Comparison of ENCODE assay signal across 31 cellular contexts in the genomic region with DNA sequence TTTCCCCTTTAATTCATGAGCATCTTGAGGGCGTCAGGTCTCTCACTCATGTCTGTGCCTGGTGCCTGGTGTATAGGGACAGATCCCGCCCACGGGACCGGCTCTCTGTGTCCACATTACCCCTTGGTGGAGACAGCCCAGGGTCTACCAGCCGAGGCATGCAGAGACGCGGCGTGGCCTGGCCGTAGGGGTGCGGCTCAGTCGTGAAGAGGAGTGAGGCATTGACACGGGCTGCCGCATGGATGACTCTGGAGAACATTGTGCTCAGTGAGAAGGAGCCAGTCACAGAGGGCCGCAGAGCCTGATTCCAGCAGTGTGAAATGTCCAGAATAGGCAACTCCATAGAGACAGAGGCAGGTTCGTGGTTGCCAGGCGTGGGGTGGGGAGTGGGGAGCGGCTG.
DNase-seq lines count a peak whose midpoint lies in the region; ATAC-seq, FAIRE-seq and TF ChIP-seq lines count a peak whose summit lies in the region.
"Had no signal": no experiment of that assay in that cellular context is flagged by ENCODE, and none has a peak within 500 bp of the region (broad histone marks: within the 10 kb centered on the region; RNA-seq: fewer than 3 reads in every experiment).

No MANE protein-coding gene starts in this region.

- ATAC-seq in heart left ventricle (no peak), HG03571 (IDR thresholded peaks at IDR 0.05; ENCODE audit: unreplicated experiment) (no peak), HG03521 (IDR thresholded peaks at IDR 0.05; ENCODE audit: unreplicated experiment) (no peak)
- ATAC-seq: activated naive CD8-positive, alpha-beta T cell treated with anti-CD3 and anti-CD28 coated beads, Interleukin-2, amount 50 U/mL, for 24 hours; mucosa of descending colon had no signal

- WGBS in heart left ventricle, 4 donors, result 92 to 95% (median 93%) methylated on average over 17 of the region's 17 CpGs
- 91% methylated on average over 17 of the region's 17 CpGs for WGBS in thymus

- no peak overlapping the region for H3K9ac ChIP-seq in kidney (ENCODE audit: low read length in 2 of 2)

- H3K27ac ChIP-seq in heart left ventricle, result peak overlapping the region in 5 of 12 donors; percentile 57 to 81 (median 81)
- H3K27ac ChIP-seq in kidney (ENCODE audit: low read depth in 2 of 2, low read length in 2 of 2), result no peak overlapping the region
- peak overlapping the region; percentile 58 for H3K27ac ChIP-seq in thymus (ENCODE audit: low read depth)
- H3K27ac ChIP-seq: RWPE1 had no signal

- H3K27ac Mint-ChIP-seq in neural crest cell (ENCODE audit: unreplicated experiment), result peak overlapping the region; percentile 50
- H3K27ac Mint-ChIP-seq: activated naive CD8-positive, alpha-beta T cell treated with anti-CD3 and anti-CD28 coated beads, Interleukin-2, amount 50 U/mL, for 24 hours; CD4-positive, alpha-beta T cell; natural killer cell treated with Interleukin-12 subunit alpha and Interleukin-12 subunit beta and Interleukin-15 and Interleukin-18, amount 100 ng/mL, for 72 hours had no signal

- peaks cover 18% of the 10 kb centered on the region for H3K4me1 Mint-ChIP-seq in neural crest cell

- FAIRE-seq in kidney (lab: Jason Lieb, UNC), result no peak
- FAIRE-seq: astrocyte, islet of Langerhans had no signal

- TF ChIP-seq CTCF in heart left ventricle (IDR thresholded peaks at IDR 0.05), result no peak
- no peak for TF ChIP-seq CTCF in kidney (IDR thresholded peaks at IDR 0.05; ENCODE audit: borderline replicate concordance, extremely low read depth, insufficient read depth)
- TF ChIP-seq CTCF in neural crest cell (conservative IDR thresholded peaks at IDR 0.05), result no peak

- no peak overlapping the region for H3K4me3 Mint-ChIP-seq in neural crest cell
- H3K4me3 Mint-ChIP-seq: activated naive CD8-positive, alpha-beta T cell treated with anti-CD3 and anti-CD28 coated beads, Interleukin-2, amount 50 U/mL, for 24 hours; CD4-positive, alpha-beta T cell; natural killer cell treated with Interleukin-12 subunit alpha and Interleukin-12 subunit beta and Interleukin-15 and Interleukin-18, amount 100 ng/mL, for 72 hours had no signal

- H3K9me3 ChIP-seq in heart left ventricle, result no peaks in the 10 kb centered on the region
- H3K9me3 ChIP-seq in kidney (ENCODE audit: control insufficient read depth in 1 of 2, low read length in 2 of 2), result no peaks in the 10 kb centered on the region
- no peaks in the 10 kb centered on the region for H3K9me3 ChIP-seq in thymus (ENCODE audit: control insufficient read depth)
- H3K9me3 ChIP-seq: HAP-1, mucosa of descending colon had no signal

- intact Hi-C loops in cardiac septum (cut with DNase I), result no loop called here
- intact Hi-C loops in heart left ventricle (cut with DNase I), result loop anchor here in 1 of 10 donors (5.0 kb wide), 1 partner anchor 60 kb away; no protein-coding TSS in a partner anchor
- intact Hi-C loops in kidney (cut with DNase I), result no loop called here

- H3K4me3 ChIP-seq in heart left ventricle, result no peak overlapping the region
- H3K4me3 ChIP-seq in kidney (ENCODE audit: low read length in 2 of 2), result no peak overlapping the region
- H3K4me3 ChIP-seq in thymus (ENCODE audit: low read length), result no peak overlapping the region
- H3K4me3 ChIP-seq: HAP-1, mucosa of descending colon had no signal

- H3K27me3 ChIP-seq in heart left ventricle (no peaks in the 10 kb centered on the region), thymus (ENCODE audit: control insufficient read depth, insufficient read depth) (no peaks in the 10 kb centered on the region)

- H3K36me3 ChIP-seq in heart left ventricle (peaks cover 0 to 33% (median 8%) of the 10 kb centered on the region in 9 donors), kidney (ENCODE audit: control insufficient read depth in 1 of 2, insufficient read depth in 2 of 2, low read length in 2 of 2) (peaks cover 2 to 4% of the 10 kb centered on the region in 2 donors), thymus (ENCODE audit: control insufficient read depth, insufficient read depth) (peaks cover 21% of the 10 kb centered on the region)
- H3K36me3 ChIP-seq: HAP-1 had no signal

- H3K4me1 ChIP-seq in heart left ventricle (peaks cover 0 to 35% (median 24%) of the 10 kb centered on the region in 12 donors), kidney (ENCODE audit: control insufficient read depth in 1 of 2, insufficient read depth in 1 of 2, low read depth in 1 of 2, low read length in 2 of 2) (peaks cover 2 to 5% of the 10 kb centered on the region in 2 donors), thymus (ENCODE audit: control insufficient read depth, insufficient read depth, low read length) (no peaks in the 10 kb centered on the region)
- H3K4me1 ChIP-seq: HAP-1 had no signal

- TF ChIP-seq POLR2A in heart left ventricle (IDR thresholded peaks at IDR 0.05), result no peak

- H3K27me3 Mint-ChIP-seq in neural crest cell (ENCODE audit: low read depth), result no peaks in the 10 kb centered on the region
- H3K27me3 Mint-ChIP-seq: activated naive CD8-positive, alpha-beta T cell treated with anti-CD3 and anti-CD28 coated beads, Interleukin-2, amount 50 U/mL, for 24 hours; CD4-positive, alpha-beta T cell; natural killer cell treated with Interleukin-12 subunit alpha and Interleukin-12 subunit beta and Interleukin-15 and Interleukin-18, amount 100 ng/mL, for 72 hours had no signal

- peaks cover 4% of the 10 kb centered on the region for H3K9me3 Mint-ChIP-seq in neural crest cell
- H3K9me3 Mint-ChIP-seq: activated naive CD8-positive, alpha-beta T cell treated with anti-CD3 and anti-CD28 coated beads, Interleukin-2, amount 50 U/mL, for 24 hours; CD4-positive, alpha-beta T cell; natural killer cell treated with Interleukin-12 subunit alpha and Interleukin-12 subunit beta and Interleukin-15 and Interleukin-18, amount 100 ng/mL, for 72 hours had no signal

- peaks cover 7% of the 10 kb centered on the region for H3K36me3 Mint-ChIP-seq in neural crest cell (ENCODE audit: low read depth)
- H3K36me3 Mint-ChIP-seq: natural killer cell treated with Interleukin-12 subunit alpha and Interleukin-12 subunit beta and Interleukin-15 and Interleukin-18, amount 100 ng/mL, for 72 hours had no signal

- peak; percentile 51 for DNase-seq in cardiac septum (ENCODE audit: low spot score)
- DNase-seq in heart left ventricle, result no peak
- DNase-seq in kidney, result peak; percentile 72
- no peak for DNase-seq in neural crest cell (ENCODE audit: low read depth, low spot score)
- no peak for DNase-seq in HT-29 (ENCODE audit: low spot score)
- DNase-seq: 8988T; activated CD4-positive, alpha-beta T cell treated with anti-CD3 and anti-CD28 coated beads, Interleukin-2, amount 50 U/mL, for 48 hours; activated CD4-positive, CD25-positive, alpha-beta regulatory T cell treated with anti-CD3 and anti-CD28 coated beads, Interleukin-2, amount 50 U/mL, for 72 hours; activated naive CD4-positive, alpha-beta T cell; activated naive CD8-positive, alpha-beta T cell treated with anti-CD3 and anti-CD28 coated beads, Interleukin-2, amount 50 U/mL, for 24 hours; caudate nucleus; CD4-positive, alpha-beta T cell; cortex of kidney; effector memory CD4-positive, alpha-beta T cell; Karpas-422; mucosa of descending colon; NCI-H1417; NCI-H2081; NCI-H526; OCI-M1; stimulated activated CD4-positive, alpha-beta T cell treated with anti-CD3 and anti-CD28 coated beads, Interleukin-15, amount 100 ng/mL, for 24 hours; stimulated activated CD4-positive, alpha-beta T cell treated with anti-CD3 and anti-CD28 coated beads, Interleukin-4, amount 100 ng/mL, for 4 hours; substantia nigra had no signal

Comparison
In these comparisons a context has a peak if more than half of its experiments do, and no peak if none do; other contexts are left out.
1. DNase-seq: peak in cardiac septum (single experiment) and kidney (single experiment); none in heart left ventricle (0 of 5), neural crest cell (single experiment) and HT-29 (single experiment).